28 cellular contexts compared by ENCODE assay signal in the genomic region with DNA sequence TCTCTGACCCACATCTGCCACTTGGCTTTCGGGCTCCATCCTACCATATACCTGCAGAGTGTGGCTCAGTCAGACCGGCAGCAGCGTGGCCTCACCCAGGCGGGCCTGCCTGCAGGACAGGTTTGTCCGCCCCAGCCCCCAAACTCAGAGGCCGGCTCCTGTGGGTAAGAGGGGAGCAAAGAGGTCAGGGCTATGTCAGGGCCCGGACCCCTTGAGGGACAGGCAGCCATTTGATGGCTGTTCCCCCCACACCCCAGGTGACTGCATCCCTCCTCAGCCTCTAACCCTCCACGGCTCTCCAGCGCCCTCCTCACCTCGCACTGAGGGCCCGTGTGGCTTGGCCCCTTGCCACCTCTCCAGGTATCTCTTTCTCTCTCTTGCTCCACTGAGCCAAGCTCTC. TPM values are rescaled to one million over a fixed set of nuclear protein-coding genes. Genes with fewer than 3 reads are reported as not detected.
DNase-seq lines count a peak whose midpoint lies in the region; ATAC-seq, FAIRE-seq and TF ChIP-seq lines count a peak whose summit lies in the region.
"Had no signal": no experiment of that assay in that cellular context is flagged by ENCODE, and none has a peak within 500 bp of the region (broad histone marks: within the 10 kb centered on the region; RNA-seq: fewer than 3 reads in every experiment).

No MANE protein-coding gene starts in this region.

- TF ChIP-seq RAD21 in HCT116 (IDR thresholded peaks at IDR 0.05; ENCODE audit: low read depth) (peak; percentile 29; the same call in 1 of the 2 replicates), Ishikawa (IDR thresholded peaks at IDR 0.05; ENCODE audit: low read depth) (0 out of 2 replicates have a peak, but pooled peaks have one; percentile 12), H1 (IDR thresholded peaks at IDR 0.05 in 1 of 2, conservative IDR thresholded peaks at IDR 0.05 in 1 of 2; ENCODE audit: low read depth in 2 of 2, low read length in 2 of 2) (no peak)

- H3K79me2 ChIP-seq in HCT116 (ENCODE audit: insufficient read depth, low read length) (no peaks in the 10 kb centered on the region), H1 (ENCODE audit: control insufficient read depth in 1 of 2, insufficient read depth in 2 of 2, low read length in 2 of 2) (no peaks in the 10 kb centered on the region)

- no peak overlapping the region for H2BK5ac ChIP-seq in H1 (ENCODE audit: low read depth, low read length)

- H2BK12ac ChIP-seq in H1 (ENCODE audit: low read depth, low read length): no peak overlapping the region

- H3K4me1 ChIP-seq in HCT116 (ENCODE audit: control insufficient read depth in 1 of 2, insufficient read depth in 2 of 2, low read length in 2 of 2) (peaks cover 5 to 9% of the 10 kb centered on the region in 2 experiments; a peak in 2 of 4 replicates), H1 (replicated peaks in 1 of 4; ENCODE audit: control insufficient read depth in 3 of 4, insufficient read depth in 4 of 4, low read length in 3 of 4) (no peaks in the 10 kb centered on the region), A673 (ENCODE audit: insufficient read depth, low read length, poor library complexity, severe bottlenecking) (no peaks in the 10 kb centered on the region)

- H3K4me3 ChIP-seq in HCT116 (replicated peaks in 1 of 2; ENCODE audit: low read depth in 1 of 2, low read length in 2 of 2) (no peak overlapping the region), H1 (ENCODE audit: extremely low read depth in 1 of 4, insufficient read depth in 2 of 4, low read depth in 3 of 4, low read length in 4 of 4) (no peak overlapping the region), A673 (ENCODE audit: low read depth, low read length, poor library complexity, severe bottlenecking) (no peak overlapping the region)
- H3K4me3 ChIP-seq: GM12878, heart left ventricle, SK-N-MC, thoracic aorta had no signal

- H2BK20ac ChIP-seq in H1 (ENCODE audit: low read length): no peak overlapping the region

- DNase-seq in HCT116 (ENCODE audit: low read depth, low spot score) (no peak), H1 (ENCODE audit: low read depth in 1 of 2, low spot score in 2 of 2) (no peak), RCC 7860 (ENCODE audit: low spot score) (no peak), A673 (ENCODE audit: low spot score) (no peak)
- DNase-seq: activated CD4-positive, alpha-beta memory T cell treated with anti-CD3 and anti-CD28 coated beads, Interleukin-2, amount 10 ng/mL, durations not matched to agents 7 days and 5 days; activated CD8-positive, alpha-beta memory T cell treated with anti-CD3 and anti-CD28 coated beads, Interleukin-2, amount 50 U/mL, for 48 hours; activated naive CD4-positive, alpha-beta T cell treated with anti-CD3 and anti-CD28 coated beads, Interleukin-2, amount 50 U/mL, for 16 hours; amygdala; EL; Kasumi-1; kidney; midbrain; MV-4-11; naive thymus-derived CD4-positive, alpha-beta T cell; NCI-H1436 treated with DMSO at 0.1 percent for 48 hours; NCI-H524 treated with DMSO at 0.1 percent for 48 hours; occipital lobe had no signal

- H2BK120ac ChIP-seq in H1 (replicated peaks; ENCODE audit: low read depth, low read length): no peak overlapping the region

- POLR2A ChIA-PET in HCT116 (lab: Charles Lee): no interaction called here
- POLR2A ChIA-PET in H1 (lab: Charles Lee; ENCODE audit: partially characterized antibody): interaction anchor here (0.9 to 1.6 kb wide), 6 partner anchors 22 to 183 kb away, joined by 3 to 9 read pairs (median 3); a partner anchor contains a TSS
- POLR2A ChIA-PET in A673 (lab: Charles Lee; ENCODE audit: low non-redundant PET): no interaction called here

- H4K8ac ChIP-seq in H1 (ENCODE audit: extremely low read depth, insufficient read depth, low read length): no peak overlapping the region

- H3K9me2 ChIP-seq in HCT116 (ENCODE audit: insufficient read depth): no peaks in the 10 kb centered on the region

- no peak overlapping the region for H3K18ac ChIP-seq in H1 (ENCODE audit: extremely low read depth, low read length)

- no peak for TF ChIP-seq EP300 in Ishikawa (IDR thresholded peaks at IDR 0.05; ENCODE audit: borderline replicate concordance)
- no peak for TF ChIP-seq EP300 in H1 (IDR thresholded peaks at IDR 0.05; ENCODE audit: borderline replicate concordance in 1 of 2, low read depth in 2 of 2, low read length in 2 of 2)

- no peak overlapping the region for H3K23ac ChIP-seq in H1 (ENCODE audit: insufficient read length)

- RAD21 ChIA-PET in HCT116 (lab: Charles Lee; ENCODE audit: low non-redundant PET in 1 of 2, low total read pairs in 2 of 2, uncharacterized antibody in 2 of 2, unreplicated experiment in 2 of 2): no interaction called here

- H3K4me2 ChIP-seq in HCT116 (ENCODE audit: low read length) (no peak overlapping the region), H1 (ENCODE audit: insufficient read depth in 1 of 2, low read depth in 2 of 2, low read length in 2 of 2) (no peak overlapping the region)

- peak overlapping the region; percentile 17 for H4K91ac ChIP-seq in H1 (replicated peaks; ENCODE audit: insufficient read length, low read length)

- H4K20me1 ChIP-seq in HCT116 (ENCODE audit: insufficient read depth): no peaks in the 10 kb centered on the region
- no peaks in the 10 kb centered on the region for H4K20me1 ChIP-seq in H1 (replicated peaks in 1 of 2; ENCODE audit: control insufficient read depth in 1 of 2, insufficient read depth in 2 of 2, low read length in 2 of 2)

- H4K5ac ChIP-seq in H1 (ENCODE audit: insufficient read length, low read depth, low read length): no peak overlapping the region

- H3K23me2 ChIP-seq in H1 (ENCODE audit: low read depth, low read length): no peaks in the 10 kb centered on the region

- H3K9ac ChIP-seq in HCT116 (ENCODE audit: low read length) (no peak overlapping the region), H1 (replicated peaks in 1 of 4; ENCODE audit: extremely low read depth in 1 of 4, low read depth in 3 of 4, low read length in 3 of 4) (no peak overlapping the region)

- no peak overlapping the region for H3K4ac ChIP-seq in H1 (replicated peaks; ENCODE audit: insufficient read length, low read depth, low read length)

- H3K36me3 ChIP-seq in HCT116 (ENCODE audit: control insufficient read depth in 1 of 2, insufficient read depth in 2 of 2, low read length in 2 of 2) (no peaks in the 10 kb centered on the region), H1 (ENCODE audit: control insufficient read depth in 2 of 4, insufficient read depth in 4 of 4, low read length in 3 of 4) (no peaks in the 10 kb centered on the region), A673 (ENCODE audit: insufficient read depth, low read length, poor library complexity, severe bottlenecking) (no peaks in the 10 kb centered on the region)
- H3K36me3 ChIP-seq: heart left ventricle, thoracic aorta had no signal

- 87% methylated on average over 11 of the region's 11 CpGs; no CpG with 5 or more reads in 1 of the 2 experiments for WGBS in H1 (ENCODE audit: extremely low coverage in 1 of 2, insufficient coverage in 1 of 2, insufficient read length in 1 of 2, insufficient replicate concordance in 2 of 2, low coverage in 1 of 2, low lambda C conversion rate in 2 of 2, missing lambda C conversion rate in 1 of 2), 2 experiments

- TF ChIP-seq CTCF in HCT116 (IDR thresholded peaks at IDR 0.05 in 2 of 3, conservative IDR thresholded peaks at IDR 0.05 in 1 of 3; ENCODE audit: borderline replicate concordance in 1 of 3, insufficient read depth in 1 of 3, low read depth in 2 of 3, low read length in 2 of 3): no peak
- no peak for TF ChIP-seq CTCF in H1 (IDR thresholded peaks at IDR 0.05; ENCODE audit: control extremely low read depth in 1 of 3, insufficient read depth in 1 of 3, low read depth in 1 of 3, low read length in 3 of 3)
- no peak for TF ChIP-seq CTCF in A673 (conservative IDR thresholded peaks at IDR 0.05; ENCODE audit: low read depth, low read length)

- H3K9me3 ChIP-seq in HCT116 (ENCODE audit: control insufficient read depth in 1 of 2, insufficient read depth in 1 of 2, low read depth in 1 of 2, low read length in 2 of 2) (no peaks in the 10 kb centered on the region), H1 (ENCODE audit: insufficient read depth in 2 of 2, low read depth in 1 of 2, low read length in 1 of 2) (no peaks in the 10 kb centered on the region), A673 (ENCODE audit: low read depth, low read length, poor library complexity, severe bottlenecking) (no peaks in the 10 kb centered on the region)
- H3K9me3 ChIP-seq: heart left ventricle, thoracic aorta had no signal

- H3K56ac ChIP-seq in H1 (replicated peaks; ENCODE audit: insufficient read length, low read depth, low read length): no peak overlapping the region

- ATAC-seq in HCT116 (no peak), HG02642 (IDR thresholded peaks at IDR 0.05; ENCODE audit: poor library complexity, unreplicated experiment) (no peak)
- ATAC-seq: activated CD4-positive, CD25-positive, alpha-beta regulatory T cell treated with anti-CD3 and anti-CD28 coated beads, Interleukin-2, amount 50 U/mL, for 24 hours; GM12878; heart left ventricle; naive thymus-derived CD4-positive, alpha-beta T cell had no signal

- FAIRE-seq in H1 (lab: Jason Lieb, UNC): no peak
- FAIRE-seq in RCC 7860 (lab: Jason Lieb, UNC): no peak
- FAIRE-seq: GM12878, kidney, TTC549 had no signal

- H3K27ac ChIP-seq in HCT116 (ENCODE audit: low read depth, low read length): no peak overlapping the region
- no peak overlapping the region; the same call in 1 of the 2 replicates for H3K27ac ChIP-seq in H1 (ENCODE audit: low read depth, low read length)
- no peak overlapping the region for H3K27ac ChIP-seq in A673 (ENCODE audit: low read depth, low read length, poor library complexity, severe bottlenecking)
- H3K27ac ChIP-seq: C4-2B, heart left ventricle, SK-N-MC, thoracic aorta had no signal

- H2AFZ ChIP-seq in HCT116 (ENCODE audit: low read depth, low read length, poor library complexity, severe bottlenecking) (no peak overlapping the region), H1 (ENCODE audit: low read length) (no peak overlapping the region; the same call in 1 of the 2 replicates)

- H2AK5ac ChIP-seq in H1 (ENCODE audit: low read depth, low read length): no peak overlapping the region

- H3K79me1 ChIP-seq in H1 (ENCODE audit: low read depth, low read length): no peaks in the 10 kb centered on the region

- no peak for TF ChIP-seq POLR2A in HCT116 (IDR thresholded peaks at IDR 0.05; ENCODE audit: borderline replicate concordance, extremely low read depth, insufficient read depth, insufficient read length)
- TF ChIP-seq POLR2A in H1 (IDR thresholded peaks at IDR 0.05; ENCODE audit: control extremely low read depth in 1 of 2, low read depth in 2 of 2, low read length in 2 of 2): no peak

- H2BK15ac ChIP-seq in H1 (ENCODE audit: low read length): no peak overlapping the region

- intact Hi-C loops in HCT116 (cut with micrococcal nuclease): loop anchor here (5.0 kb wide), 1 partner anchor 190 kb away; no protein-coding TSS in a partner anchor
- intact Hi-C loops in A673 (cut with micrococcal nuclease; ENCODE audit: unreplicated experiment): loop anchor here (2.0 to 5.0 kb wide), 2 partner anchors 130 to 241 kb away; no protein-coding TSS in a partner anchor

- H3K14ac ChIP-seq in H1 (ENCODE audit: insufficient read length): no peak overlapping the region

- no peaks in the 10 kb centered on the region for H3K27me3 ChIP-seq in HCT116 (ENCODE audit: insufficient read depth, low read length)
- no peaks in the 10 kb centered on the region for H3K27me3 ChIP-seq in H1 (replicated peaks in 1 of 4; ENCODE audit: control insufficient read depth in 3 of 4, extremely low read depth in 1 of 4, insufficient read depth in 3 of 4, low read length in 3 of 4)
- H3K27me3 ChIP-seq in A673 (replicated peaks; ENCODE audit: insufficient read depth, low read depth, low read length, poor library complexity): no peaks in the 10 kb centered on the region
- H3K27me3 ChIP-seq: heart left ventricle had no signal

- BruUV-seq in HCT116 (replicated peaks; lab: Mats Ljungman, UMichigan) (no TSS peak), A673 (replicated peaks; lab: Mats Ljungman, UMichigan) (no TSS peak)

- CTCF ChIA-PET in HCT116 (lab: Charles Lee) (interaction anchor here (1.0 to 1.1 kb wide), 2 partner anchors 11 to 143 kb away, joined by 3 to 10 read pairs; no protein-coding TSS in a partner anchor), H1 (lab: Charles Lee; ENCODE audit: partially characterized antibody) (interaction anchor here (0.6 to 7.6 kb wide), 14 partner anchors 14 to 305 kb away, joined by 3 to 105 read pairs (median 4); a partner anchor contains a TSS), A673 (lab: Charles Lee) (interaction anchor here (0.6 kb wide), 1 partner anchor 56 kb away, joined by 4 read pairs; no protein-coding TSS in a partner anchor)

RNA-seq across cellular contexts. Expression of a gene that starts 12.3 kb away (rescaled TPM):
- total RNA-seq in HCT116 (2021; ENCODE audit: unreplicated experiment) (not detected), A673 (2021) (not detected in 2 replicates)
- 0.18 and 0.57 TPM in 2 replicates for polyA plus RNA-seq in HCT116 (2012)
- total RNA-seq in H1 (2021; fragmentation: NEBNext Ultra II Directional; extraction: Animal tissue kit (Norgen Biotek cat#: 25700)): 0.42 and 0.50 TPM in 2 replicates
- polyA plus RNA-seq in H1 (2011; rRNA removed): 0.11 and 0.17 TPM in 2 replicates
- 0.08 TPM for polyA plus RNA-seq in H1 (2011; cell fraction: cytosol; rRNA removed)
- polyA plus RNA-seq in H1 (2011; cell fraction: nucleus; rRNA removed): 0.30 TPM
- 0.39 to 1.1 TPM (median 0.93 TPM) in 4 replicates for polyA plus RNA-seq in H1 (2012, experiment 1 of 2)
- 0.39 TPM for polyA plus RNA-seq in H1 (2012, experiment 2 of 2)
- 0.08 TPM for polyA plus RNA-seq in H1 (2013, experiment 1 of 2)
- 0.07 TPM for polyA plus RNA-seq in H1 (2013, experiment 2 of 2)
- not detected in 2 replicates for polyA minus RNA-seq in H1 (2011; rRNA and poly(A)+ RNA removed)
- not detected for polyA minus RNA-seq in H1 (2011; cell fraction: cytosol; rRNA and poly(A)+ RNA removed)
- not detected for polyA minus RNA-seq in H1 (2011; cell fraction: nucleus; rRNA and poly(A)+ RNA removed)
- total RNA-seq: lower leg skin, occipital lobe, skeletal muscle tissue, thoracic aorta had no signal
- polyA plus RNA-seq: heart left ventricle; naive thymus-derived CD4-positive, alpha-beta T cell had no signal

RNA-seq across cellular contexts. Expression of a gene that starts 25.7 kb away (rescaled TPM):
- total RNA-seq in HCT116 (2021; ENCODE audit: unreplicated experiment) (0.69 TPM), A673 (2021) (not detected in 2 replicates)
- polyA plus RNA-seq in HCT116 (2012): 3.7 and 4.0 TPM in 2 replicates
- 0.56 and 0.61 TPM in 2 replicates for total RNA-seq in H1 (2021; fragmentation: NEBNext Ultra II Directional; extraction: Animal tissue kit (Norgen Biotek cat#: 25700))
- 9.8 and 9.9 TPM in 2 replicates for polyA plus RNA-seq in H1 (2011; rRNA removed)
- polyA plus RNA-seq in H1 (2011; cell fraction: cytosol; rRNA removed): 4.1 TPM
- polyA plus RNA-seq in H1 (2011; cell fraction: nucleus; rRNA removed): 4.6 TPM
- polyA plus RNA-seq in H1 (2012, experiment 1 of 2): 0.93 to 4.4 TPM (median 3.4 TPM) in 4 replicates
- 1.2 TPM for polyA plus RNA-seq in H1 (2012, experiment 2 of 2)
- polyA plus RNA-seq in H1 (2013, experiment 1 of 2): 1.8 TPM
- polyA plus RNA-seq in H1 (2013, experiment 2 of 2): 1.9 TPM
- 2.0 TPM in 2 replicates for polyA minus RNA-seq in H1 (2011; rRNA and poly(A)+ RNA removed)
- not detected for polyA minus RNA-seq in H1 (2011; cell fraction: cytosol; rRNA and poly(A)+ RNA removed)
- 0.50 TPM for polyA minus RNA-seq in H1 (2011; cell fraction: nucleus; rRNA and poly(A)+ RNA removed)
- total RNA-seq: GM12878, heart left ventricle, kidney, occipital lobe, skeletal muscle tissue, thoracic aorta had no signal
- polyA plus RNA-seq: heart left ventricle; naive thymus-derived CD4-positive, alpha-beta T cell had no signal

RNA-seq across cellular contexts. Expression of a gene that starts 25.8 kb away (rescaled TPM):
- total RNA-seq in HCT116 (2021; ENCODE audit: unreplicated experiment): 29.9 TPM
- 33.4 and 34.0 TPM in 2 replicates for polyA plus RNA-seq in HCT116 (2012)
- total RNA-seq in H1 (2021; fragmentation: NEBNext Ultra II Directional; extraction: Animal tissue kit (Norgen Biotek cat#: 25700)): 38.6 and 41.5 TPM in 2 replicates
- 26.7 and 42.2 TPM in 2 replicates for polyA plus RNA-seq in H1 (2011; rRNA removed)
- 19.2 TPM for polyA plus RNA-seq in H1 (2011; cell fraction: cytosol; rRNA removed)
- polyA plus RNA-seq in H1 (2011; cell fraction: nucleus; rRNA removed): 120 TPM
- polyA plus RNA-seq in H1 (2012, experiment 1 of 2): 51.6 to 57.0 TPM (median 55.5 TPM) in 4 replicates
- polyA plus RNA-seq in H1 (2012, experiment 2 of 2): 34.0 TPM
- 22.7 TPM for polyA plus RNA-seq in H1 (2013, experiment 1 of 2)
- polyA plus RNA-seq in H1 (2013, experiment 2 of 2): 21.2 TPM
- polyA minus RNA-seq in H1 (2011; rRNA and poly(A)+ RNA removed): 15.9 and 19.0 TPM in 2 replicates
- 24.6 TPM for polyA minus RNA-seq in H1 (2011; cell fraction: cytosol; rRNA and poly(A)+ RNA removed)
- polyA minus RNA-seq in H1 (2011; cell fraction: nucleus; rRNA and poly(A)+ RNA removed): 25.7 TPM
- total RNA-seq in A673 (2021): 49.1 and 51.0 TPM in 2 replicates

RNA-seq across cellular contexts. Expression of a gene that starts 43.9 kb away (rescaled TPM):
- total RNA-seq in HCT116 (2021; ENCODE audit: unreplicated experiment) (496 TPM), A673 (2021) (456 and 467 TPM in 2 replicates)
- polyA plus RNA-seq in HCT116 (2012): 640 and 749 TPM in 2 replicates
- 436 and 437 TPM in 2 replicates for total RNA-seq in H1 (2021; fragmentation: NEBNext Ultra II Directional; extraction: Animal tissue kit (Norgen Biotek cat#: 25700))
- polyA plus RNA-seq in H1 (2011; rRNA removed): 884 and 1,052 TPM in 2 replicates
- 744 TPM for polyA plus RNA-seq in H1 (2011; cell fraction: cytosol; rRNA removed)
- polyA plus RNA-seq in H1 (2011; cell fraction: nucleus; rRNA removed): 546 TPM
- polyA plus RNA-seq in H1 (2012, experiment 1 of 2): 441 to 812 TPM (median 759 TPM) in 4 replicates
- polyA plus RNA-seq in H1 (2012, experiment 2 of 2): 4,565 TPM
- 994 TPM for polyA plus RNA-seq in H1 (2013, experiment 1 of 2)
- polyA plus RNA-seq in H1 (2013, experiment 2 of 2): 884 TPM
- 442 and 464 TPM in 2 replicates for polyA minus RNA-seq in H1 (2011; rRNA and poly(A)+ RNA removed)
- polyA minus RNA-seq in H1 (2011; cell fraction: cytosol; rRNA and poly(A)+ RNA removed): 148 TPM
- polyA minus RNA-seq in H1 (2011; cell fraction: nucleus; rRNA and poly(A)+ RNA removed): 133 TPM

RNA-seq across cellular contexts. Expression of a gene that starts 50.2 kb away (rescaled TPM):
- total RNA-seq in HCT116 (2021; ENCODE audit: unreplicated experiment): 8.3 TPM
- polyA plus RNA-seq in HCT116 (2012): 4.7 and 5.8 TPM in 2 replicates
- total RNA-seq in H1 (2021; fragmentation: NEBNext Ultra II Directional; extraction: Animal tissue kit (Norgen Biotek cat#: 25700)): 8.4 and 12.2 TPM in 2 replicates
- 28.9 and 40.3 TPM in 2 replicates for polyA plus RNA-seq in H1 (2011; rRNA removed)
- polyA plus RNA-seq in H1 (2011; cell fraction: cytosol; rRNA removed): 18.4 TPM
- 21.5 TPM for polyA plus RNA-seq in H1 (2011; cell fraction: nucleus; rRNA removed)
- 8.9 to 15.1 TPM (median 14.9 TPM) in 4 replicates for polyA plus RNA-seq in H1 (2012, experiment 1 of 2)
- polyA plus RNA-seq in H1 (2012, experiment 2 of 2): 22.9 TPM
- 8.9 TPM for polyA plus RNA-seq in H1 (2013, experiment 1 of 2)
- 9.4 TPM for polyA plus RNA-seq in H1 (2013, experiment 2 of 2)
- polyA minus RNA-seq in H1 (2011; rRNA and poly(A)+ RNA removed): 3.0 and 5.6 TPM in 2 replicates
- polyA minus RNA-seq in H1 (2011; cell fraction: cytosol; rRNA and poly(A)+ RNA removed): 9.5 TPM
- 8.9 TPM for polyA minus RNA-seq in H1 (2011; cell fraction: nucleus; rRNA and poly(A)+ RNA removed)
- total RNA-seq in A673 (2021): 4.9 and 5.8 TPM in 2 replicates
